Comparison of ENCODE assay signal across 1 cellular context in genomic region chr10:72241853-72242252, GRCh38.
TF ChIP-seq lines count a peak whose summit lies in the region.

No MANE protein-coding gene starts in this region.

TF ChIP-seq in H1, 55 proteins besides CTCF, POLR2A, EP300 and RAD21:
- TF ChIP-seq CHD7 (IDR thresholded peaks at IDR 0.05; ENCODE audit: insufficient replicate concordance, low read length): no peak
- TF ChIP-seq POLR2AphosphoS5 (IDR thresholded peaks at IDR 0.05; ENCODE audit: low read depth, low read length): no peak
- no peak for TF ChIP-seq HDAC6 (IDR thresholded peaks at IDR 0.05; ENCODE audit: low read depth, low read length)
- no peak for TF ChIP-seq GTF2F1 (IDR thresholded peaks at IDR 0.05; ENCODE audit: borderline replicate concordance, low read depth, low read length)
- no peak for TF ChIP-seq CBX8 (IDR thresholded peaks at IDR 0.05; ENCODE audit: borderline replicate concordance, low read depth, low read length)
- TF ChIP-seq ATF3 (IDR thresholded peaks at IDR 0.05; ENCODE audit: insufficient read depth, low read depth, low read length): no peak
- no peak for TF ChIP-seq CREB1 (IDR thresholded peaks at IDR 0.05)
- TF ChIP-seq BACH1 (IDR thresholded peaks at IDR 0.05; ENCODE audit: low read length): no peak
- no peak for TF ChIP-seq SP1 (IDR thresholded peaks at IDR 0.05; ENCODE audit: low read depth, low read length)
- no peak for TF ChIP-seq MAX (IDR thresholded peaks at IDR 0.05)
